1 cellular context compared by ENCODE assay signal in genomic region chr5:67104859-67105258, GRCh38.
TF ChIP-seq lines count a peak whose summit lies in the region.

No MANE protein-coding gene starts in this region.

TF ChIP-seq in SK-N-SH, 30 proteins besides CTCF, POLR2A, EP300 and RAD21 (continued from another document):
- TF ChIP-seq FOXJ3 (CRISPR knock-in tag; IDR thresholded peaks at IDR 0.05) (peak; percentile 81), USF2 (IDR thresholded peaks at IDR 0.05; ENCODE audit: borderline replicate concordance, low read depth, low read length) (no peak), JUND (IDR thresholded peaks at IDR 0.05) (no peak)
